ENCODE assay signal across 9 cellular contexts in the genomic region with DNA sequence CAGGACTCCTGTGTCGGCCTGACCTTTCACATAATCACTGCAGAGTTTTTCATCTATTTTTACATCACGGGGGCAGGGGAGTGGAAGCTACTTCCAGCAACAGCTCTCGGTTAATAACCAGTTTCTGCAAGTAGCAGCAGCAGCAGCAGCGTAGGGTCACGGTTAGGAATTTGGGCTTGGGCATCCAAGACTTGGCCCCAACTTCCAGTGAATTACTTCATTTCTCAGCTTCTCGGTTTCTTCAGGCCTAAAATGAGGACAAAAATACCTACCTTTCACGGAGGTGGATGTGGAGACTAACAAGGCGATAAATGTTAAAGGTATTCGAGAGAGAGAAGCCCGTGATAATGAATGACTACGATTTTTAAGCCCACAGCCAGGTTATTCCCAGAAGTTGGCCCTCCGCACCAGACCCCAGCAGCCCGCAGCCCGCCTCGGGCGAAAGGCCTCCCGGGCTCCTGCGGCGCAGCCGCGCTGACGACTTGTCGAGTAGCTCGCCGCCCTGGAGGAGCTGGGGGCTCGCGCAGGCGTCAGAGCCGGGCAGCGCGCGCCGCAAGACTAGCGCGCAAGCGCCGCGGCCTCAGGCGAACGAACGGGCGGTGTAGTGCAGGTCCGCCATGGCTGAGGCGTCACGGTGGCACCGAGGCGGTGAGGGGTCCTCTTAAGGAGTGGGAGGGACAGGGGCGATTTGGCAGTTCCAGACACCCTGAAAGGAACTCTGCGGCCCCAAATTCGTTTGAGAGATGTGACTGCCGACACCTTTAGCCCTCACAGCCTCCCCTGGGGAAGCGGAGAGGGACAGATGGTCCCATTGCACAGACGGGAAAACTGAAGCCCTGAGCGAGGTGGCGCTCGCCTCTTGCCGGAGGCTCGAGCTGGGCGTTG. TPM values are rescaled to one million over a fixed set of nuclear protein-coding genes. Genes with fewer than 3 reads are reported as not detected.
DNase-seq lines count a peak whose midpoint lies in the region; ATAC-seq and TF ChIP-seq lines count a peak whose summit lies in the region.
"Had no signal": no experiment of that assay in that cellular context is flagged by ENCODE, and none has a peak within 500 bp of the region (broad histone marks: within the 10 kb centered on the region; RNA-seq: fewer than 3 reads in every experiment).

A gene (plus strand): TSS at position 583 of the 885 bp plus-strand sequence. CDS start 35 bp downstream, at position 618.

- WGBS in liver: 29% methylated on average over 59 of the region's 59 CpGs

- H3K27ac ChIP-seq in coronary artery (peak within 1 kb of the TSS; percentile 84 to 92), liver (ENCODE audit: low read depth in 1 of 2, low read length in 2 of 2) (peak within 1 kb of the TSS; percentile 53 to 73)

- H3K36me3 ChIP-seq in liver (ENCODE audit: control insufficient read depth in 4 of 4, insufficient read depth in 3 of 4, low read depth in 1 of 4, low read length in 3 of 4): no peaks in the 10 kb centered on the region

- peak within 1 kb of the TSS in 1 of 2 donors; percentile 73 for H3K9ac ChIP-seq in liver (ENCODE audit: low read depth in 1 of 2, low read length in 2 of 2)

- no peak for TF ChIP-seq RAD21 in liver (IDR thresholded peaks at IDR 0.05)

- peak within 1 kb of the TSS; percentile 74 for H3K4me3 ChIP-seq in coronary artery
- H3K4me3 ChIP-seq in liver (ENCODE audit: low read depth in 1 of 3, low read length in 3 of 3): peak within 1 kb of the TSS; percentile 24 to 63 (median 38)

- no peak for TF ChIP-seq CTCF in coronary artery (IDR thresholded peaks at IDR 0.05)
- no peak for TF ChIP-seq CTCF in liver (IDR thresholded peaks at IDR 0.05; ENCODE audit: low read depth, low read length, missing input control)

- no peaks in the 10 kb centered on the region for H3K27me3 ChIP-seq in liver (ENCODE audit: control insufficient read depth in 4 of 4, insufficient read depth in 4 of 4, low read length in 3 of 4)

- peaks cover 0 to 3% (median 0%) of the 10 kb centered on the region in 4 donors for H3K9me3 ChIP-seq in liver (ENCODE audit: control insufficient read depth in 4 of 4, low read length in 3 of 4)

- ATAC-seq in GM21529 (IDR thresholded peaks at IDR 0.05; ENCODE audit: unreplicated experiment): peak; percentile 95

- peak; percentile 88 for DNase-seq in DMS53 (lab: John Stamatoyannopoulos, UW)
- DNase-seq in Kasumi-1 (lab: John Stamatoyannopoulos, UW): peak; percentile 81 to 82
- peak; percentile 67 to 76 for DNase-seq in activated CD4-positive, alpha-beta T cell treated with anti-CD3 and anti-CD28 coated beads for 4 hours
- DNase-seq in coronary artery (ENCODE audit: low spot score): peak; percentile 85
- peak; percentile 83 for DNase-seq in stimulated activated CD4-positive, alpha-beta T cell treated with anti-CD3 and anti-CD28 coated beads, Interleukin-4, amount 100 ng/mL, for 1 hour
- no peak for DNase-seq in NCI-H187 treated with DMSO at 0.1 percent for 48 hours (lab: John Stamatoyannopoulos, UW)

- H3K4me1 ChIP-seq in liver (ENCODE audit: control insufficient read depth in 4 of 4, insufficient read depth in 4 of 4, low read length in 3 of 4): peaks cover 0 to 2% (median 0%) of the 10 kb centered on the region in 4 donors

TF ChIP-seq in liver, 16 proteins besides CTCF, POLR2A, EP300 and RAD21:
- peak; percentile 38 for TF ChIP-seq YY1 (IDR thresholded peaks at IDR 0.05)
- TF ChIP-seq, protein P1, sequence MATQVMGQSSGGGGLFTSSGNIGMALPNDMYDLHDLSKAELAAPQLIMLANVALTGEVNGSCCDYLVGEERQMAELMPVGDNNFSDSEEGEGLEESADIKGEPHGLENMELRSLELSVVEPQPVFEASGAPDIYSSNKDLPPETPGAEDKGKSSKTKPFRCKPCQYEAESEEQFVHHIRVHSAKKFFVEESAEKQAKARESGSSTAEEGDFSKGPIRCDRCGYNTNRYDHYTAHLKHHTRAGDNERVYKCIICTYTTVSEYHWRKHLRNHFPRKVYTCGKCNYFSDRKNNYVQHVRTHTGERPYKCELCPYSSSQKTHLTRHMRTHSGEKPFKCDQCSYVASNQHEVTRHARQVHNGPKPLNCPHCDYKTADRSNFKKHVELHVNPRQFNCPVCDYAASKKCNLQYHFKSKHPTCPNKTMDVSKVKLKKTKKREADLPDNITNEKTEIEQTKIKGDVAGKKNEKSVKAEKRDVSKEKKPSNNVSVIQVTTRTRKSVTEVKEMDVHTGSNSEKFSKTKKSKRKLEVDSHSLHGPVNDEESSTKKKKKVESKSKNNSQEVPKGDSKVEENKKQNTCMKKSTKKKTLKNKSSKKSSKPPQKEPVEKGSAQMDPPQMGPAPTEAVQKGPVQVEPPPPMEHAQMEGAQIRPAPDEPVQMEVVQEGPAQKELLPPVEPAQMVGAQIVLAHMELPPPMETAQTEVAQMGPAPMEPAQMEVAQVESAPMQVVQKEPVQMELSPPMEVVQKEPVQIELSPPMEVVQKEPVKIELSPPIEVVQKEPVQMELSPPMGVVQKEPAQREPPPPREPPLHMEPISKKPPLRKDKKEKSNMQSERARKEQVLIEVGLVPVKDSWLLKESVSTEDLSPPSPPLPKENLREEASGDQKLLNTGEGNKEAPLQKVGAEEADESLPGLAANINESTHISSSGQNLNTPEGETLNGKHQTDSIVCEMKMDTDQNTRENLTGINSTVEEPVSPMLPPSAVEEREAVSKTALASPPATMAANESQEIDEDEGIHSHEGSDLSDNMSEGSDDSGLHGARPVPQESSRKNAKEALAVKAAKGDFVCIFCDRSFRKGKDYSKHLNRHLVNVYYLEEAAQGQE (IDR thresholded peaks at IDR 0.05): no peak

RNA-seq across cellular contexts. Expression of the gene that starts here (rescaled TPM):
- total RNA-seq in liver: under 1 TPM in 1 of 2 donors, not detected in 1; 0.08 TPM
- not detected for polyA plus RNA-seq in liver
- polyA plus RNA-seq: neural cell had no signal
